In the genomic region with DNA sequence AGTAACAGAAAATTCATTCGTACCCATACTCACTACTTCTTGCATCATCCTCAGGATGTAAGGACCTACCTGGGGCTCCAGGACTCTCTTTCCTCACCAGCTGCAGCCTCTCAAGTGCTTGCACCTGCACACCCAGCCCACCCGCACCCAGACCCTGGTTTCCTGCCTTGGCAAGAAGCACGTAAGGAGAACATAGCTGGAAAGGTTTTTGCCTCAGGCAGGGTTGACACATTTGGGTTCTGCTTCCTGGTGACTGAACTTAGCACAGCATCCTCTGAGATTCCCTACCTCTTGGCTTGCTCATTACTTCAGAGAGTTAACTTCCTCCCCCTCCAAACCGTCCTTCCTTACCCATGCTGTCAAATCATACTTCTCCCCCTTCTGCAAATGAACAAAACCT, we compare ENCODE assay signal across 15 cellular contexts.
DNase-seq lines count a peak whose midpoint lies in the region; ATAC-seq and TF ChIP-seq lines count a peak whose summit lies in the region.
"Had no signal": no experiment of that assay in that cellular context is flagged by ENCODE, and none has a peak within 500 bp of the region (broad histone marks: within the 10 kb centered on the region; RNA-seq: fewer than 3 reads in every experiment).

No MANE protein-coding gene starts in this region.

- DNase-seq in activated naive CD8-positive, alpha-beta T cell treated with anti-CD3 and anti-CD28 coated beads for 36 hours, result no peak
- no peak for DNase-seq in activated naive CD8-positive, alpha-beta T cell treated with anti-CD3 and anti-CD28 coated beads, Interleukin-2, amount 50 U/mL, for 24 hours
- DNase-seq in NCI-H69 (lab: John Stamatoyannopoulos, UW) (peak; percentile 20), dedifferentiated amniotic fluid mesenchymal stem cell (ENCODE audit: extremely low spot score) (no peak), glutamatergic neuron (no peak)
- DNase-seq in effector memory CD8-positive, alpha-beta T cell, result no peak
- DNase-seq: CD8-positive, alpha-beta memory T cell; HCEC 1CT; NCI-H1436; NCI-H2081 treated with DMSO at 0.1 percent for 48 hours; NCI-H345; NCI-H526 treated with DMSO at 0.1 percent for 48 hours; NK-92 treated with Interleukin-12 subunit alpha and Interleukin-12 subunit beta, amount 100 ng/mL, for 24 hours had no signal

- no peaks in the 10 kb centered on the region for H3K27me3 Mint-ChIP-seq in activated naive CD8-positive, alpha-beta T cell treated with anti-CD3 and anti-CD28 coated beads for 36 hours
- peaks cover 2% of the 10 kb centered on the region for H3K27me3 Mint-ChIP-seq in activated naive CD8-positive, alpha-beta T cell treated with anti-CD3 and anti-CD28 coated beads, Interleukin-2, amount 50 U/mL, for 24 hours
- no peaks in the 10 kb centered on the region for H3K27me3 Mint-ChIP-seq in activated T-helper 17 cell treated with anti-CD3 and anti-CD28 coated beads, Interleukin-2, amount 50 U/mL, for 72 hours
- H3K27me3 Mint-ChIP-seq in effector memory CD8-positive, alpha-beta T cell, result peaks cover 0 to 12% of the 10 kb centered on the region in 2 donors
- H3K27me3 Mint-ChIP-seq in glutamatergic neuron (ENCODE audit: unreplicated experiment), result peaks cover 8% of the 10 kb centered on the region
- H3K27me3 Mint-ChIP-seq: CD8-positive, alpha-beta memory T cell; IgD-negative memory B cell had no signal

- no peak for ATAC-seq in activated naive CD8-positive, alpha-beta T cell treated with anti-CD3 and anti-CD28 coated beads, Interleukin-2, amount 50 U/mL, for 24 hours
- ATAC-seq in activated T-helper 17 cell treated with anti-CD3 and anti-CD28 coated beads, Interleukin-2, amount 50 U/mL, for 72 hours (replicated peaks), result peak; percentile 53
- ATAC-seq in effector memory CD8-positive, alpha-beta T cell (replicated peaks), result no peak

- no peak for TF ChIP-seq CTCF in glutamatergic neuron (IDR thresholded peaks at IDR 0.05; ENCODE audit: partially characterized antibody, unreplicated experiment)

- H3K4me3 Mint-ChIP-seq in activated naive CD8-positive, alpha-beta T cell treated with anti-CD3 and anti-CD28 coated beads for 36 hours, result no peak overlapping the region
- H3K4me3 Mint-ChIP-seq in activated naive CD8-positive, alpha-beta T cell treated with anti-CD3 and anti-CD28 coated beads, Interleukin-2, amount 50 U/mL, for 24 hours, result no peak overlapping the region
- H3K4me3 Mint-ChIP-seq in activated T-helper 17 cell treated with anti-CD3 and anti-CD28 coated beads, Interleukin-2, amount 50 U/mL, for 72 hours, result peak overlapping the region; percentile 56
- no peak overlapping the region for H3K4me3 Mint-ChIP-seq in effector memory CD8-positive, alpha-beta T cell
- no peak overlapping the region for H3K4me3 Mint-ChIP-seq in glutamatergic neuron (ENCODE audit: unreplicated experiment)
- H3K4me3 Mint-ChIP-seq: CD8-positive, alpha-beta memory T cell; IgD-negative memory B cell had no signal

- peaks cover 17% of the 10 kb centered on the region for H3K4me1 Mint-ChIP-seq in activated naive CD8-positive, alpha-beta T cell treated with anti-CD3 and anti-CD28 coated beads for 36 hours
- H3K4me1 Mint-ChIP-seq in activated naive CD8-positive, alpha-beta T cell treated with anti-CD3 and anti-CD28 coated beads, Interleukin-2, amount 50 U/mL, for 24 hours, result peaks cover 22% of the 10 kb centered on the region
- peaks cover 39% of the 10 kb centered on the region for H3K4me1 Mint-ChIP-seq in activated T-helper 17 cell treated with anti-CD3 and anti-CD28 coated beads, Interleukin-2, amount 50 U/mL, for 72 hours
- peaks cover 0 to 1% of the 10 kb centered on the region in 2 donors for H3K4me1 Mint-ChIP-seq in effector memory CD8-positive, alpha-beta T cell (ENCODE audit: low read depth in 2 of 2)
- peaks cover 9% of the 10 kb centered on the region for H3K4me1 Mint-ChIP-seq in glutamatergic neuron (ENCODE audit: low read depth, unreplicated experiment)
- H3K4me1 Mint-ChIP-seq: CD8-positive, alpha-beta memory T cell had no signal

- H3K9me3 Mint-ChIP-seq in activated naive CD8-positive, alpha-beta T cell treated with anti-CD3 and anti-CD28 coated beads for 36 hours, result no peaks in the 10 kb centered on the region
- H3K9me3 Mint-ChIP-seq in activated naive CD8-positive, alpha-beta T cell treated with anti-CD3 and anti-CD28 coated beads, Interleukin-2, amount 50 U/mL, for 24 hours, result no peaks in the 10 kb centered on the region
- H3K9me3 Mint-ChIP-seq in activated T-helper 17 cell treated with anti-CD3 and anti-CD28 coated beads, Interleukin-2, amount 50 U/mL, for 72 hours, result no peaks in the 10 kb centered on the region
- H3K9me3 Mint-ChIP-seq in effector memory CD8-positive, alpha-beta T cell, result no peaks in the 10 kb centered on the region
- H3K9me3 Mint-ChIP-seq in glutamatergic neuron (ENCODE audit: unreplicated experiment), result peaks cover 2% of the 10 kb centered on the region
- H3K9me3 Mint-ChIP-seq: CD8-positive, alpha-beta memory T cell; IgD-negative memory B cell had no signal

- peak overlapping the region; percentile 18 for H3K27ac Mint-ChIP-seq in activated naive CD8-positive, alpha-beta T cell treated with anti-CD3 and anti-CD28 coated beads for 36 hours
- no peak overlapping the region for H3K27ac Mint-ChIP-seq in activated naive CD8-positive, alpha-beta T cell treated with anti-CD3 and anti-CD28 coated beads, Interleukin-2, amount 50 U/mL, for 24 hours
- H3K27ac Mint-ChIP-seq in activated T-helper 17 cell treated with anti-CD3 and anti-CD28 coated beads, Interleukin-2, amount 50 U/mL, for 72 hours, result peak overlapping the region; percentile 81
- no peak overlapping the region for H3K27ac Mint-ChIP-seq in effector memory CD8-positive, alpha-beta T cell
- no peak overlapping the region for H3K27ac Mint-ChIP-seq in glutamatergic neuron (ENCODE audit: unreplicated experiment)
- H3K27ac Mint-ChIP-seq: CD8-positive, alpha-beta memory T cell; IgD-negative memory B cell had no signal

- no peaks in the 10 kb centered on the region for H3K36me3 Mint-ChIP-seq in activated naive CD8-positive, alpha-beta T cell treated with anti-CD3 and anti-CD28 coated beads for 36 hours
- no peaks in the 10 kb centered on the region for H3K36me3 Mint-ChIP-seq in activated naive CD8-positive, alpha-beta T cell treated with anti-CD3 and anti-CD28 coated beads, Interleukin-2, amount 50 U/mL, for 24 hours (ENCODE audit: low read depth)
- no peaks in the 10 kb centered on the region for H3K36me3 Mint-ChIP-seq in activated T-helper 17 cell treated with anti-CD3 and anti-CD28 coated beads, Interleukin-2, amount 50 U/mL, for 72 hours (ENCODE audit: low read depth)
- no peaks in the 10 kb centered on the region for H3K36me3 Mint-ChIP-seq in effector memory CD8-positive, alpha-beta T cell (ENCODE audit: insufficient read depth)
- H3K36me3 Mint-ChIP-seq in glutamatergic neuron (ENCODE audit: unreplicated experiment), result no peaks in the 10 kb centered on the region
- H3K36me3 Mint-ChIP-seq: CD8-positive, alpha-beta memory T cell; IgD-negative memory B cell had no signal

Comparison
In these comparisons a context has a peak if more than half of its experiments do, and no peak if none do; other contexts are left out.
1. H3K27ac Mint-ChIP-seq: peak in activated naive CD8-positive, alpha-beta T cell treated with anti-CD3 and anti-CD28 coated beads for 36 hours (single experiment) and activated T-helper 17 cell treated with anti-CD3 and anti-CD28 coated beads, Interleukin-2, amount 50 U/mL, for 72 hours (single experiment); none in activated naive CD8-positive, alpha-beta T cell treated with anti-CD3 and anti-CD28 coated beads, Interleukin-2, amount 50 U/mL, for 24 hours (single experiment), effector memory CD8-positive, alpha-beta T cell (0 of 2) and glutamatergic neuron (single experiment).